24 cellular contexts compared by ENCODE assay signal in the genomic region with DNA sequence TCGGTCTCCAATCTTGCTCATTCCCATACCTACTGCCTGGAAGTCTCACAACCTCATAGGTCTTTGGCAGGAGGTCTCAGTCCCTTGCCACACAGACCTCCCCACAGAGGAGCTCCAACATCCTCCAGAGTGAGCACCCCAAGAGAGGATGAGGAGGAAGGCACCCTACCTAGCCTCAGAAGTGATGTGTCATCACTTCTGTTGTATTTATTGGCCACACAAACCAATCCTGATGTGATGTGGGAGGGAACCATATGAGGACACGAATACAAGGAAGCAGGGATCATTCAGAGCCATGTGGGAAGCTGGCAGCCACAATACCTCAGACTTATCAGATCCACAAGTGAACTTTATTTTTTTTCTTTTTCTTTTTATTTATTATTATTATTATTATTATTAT. TPM values are rescaled to one million over a fixed set of nuclear protein-coding genes. Genes with fewer than 3 reads are reported as not detected.
DNase-seq lines count a peak whose midpoint lies in the region; ATAC-seq, FAIRE-seq and TF ChIP-seq lines count a peak whose summit lies in the region.
"Had no signal": no experiment of that assay in that cellular context is flagged by ENCODE, and none has a peak within 500 bp of the region (broad histone marks: within the 10 kb centered on the region; RNA-seq: fewer than 3 reads in every experiment).

No MANE protein-coding gene starts in this region.

- no peak overlapping the region for H3K4ac ChIP-seq in H1 (replicated peaks; ENCODE audit: insufficient read length, low read depth, low read length)

- H3K9me3 ChIP-seq in A549 (no peaks in the 10 kb centered on the region), HCT116 (ENCODE audit: control insufficient read depth in 1 of 2, insufficient read depth in 1 of 2, low read depth in 1 of 2, low read length in 2 of 2) (no peaks in the 10 kb centered on the region), H1 (ENCODE audit: insufficient read depth in 2 of 2, low read depth in 1 of 2, low read length in 1 of 2) (no peaks in the 10 kb centered on the region), neural progenitor cell (ENCODE audit: low read depth) (no peaks in the 10 kb centered on the region)
- H3K9me3 ChIP-seq: BE2C; BLaER1 treated with 17β-estradiol and CSF1 and Interleukin-3, amounts not matched to agents 10 nM and 100 nM had no signal

- no peak overlapping the region for H2BK120ac ChIP-seq in H1 (replicated peaks; ENCODE audit: low read depth, low read length)

- no peak overlapping the region for H3K4me3 ChIP-seq in A549
- H3K4me3 ChIP-seq in HCT116 (replicated peaks in 1 of 2; ENCODE audit: low read depth in 1 of 2, low read length in 2 of 2), result no peak overlapping the region
- no peak overlapping the region for H3K4me3 ChIP-seq in H1 (ENCODE audit: extremely low read depth in 1 of 4, insufficient read depth in 2 of 4, low read depth in 3 of 4, low read length in 4 of 4)
- H3K4me3 ChIP-seq in neural progenitor cell, result no peak overlapping the region
- H3K4me3 ChIP-seq: BLaER1 treated with 17β-estradiol and CSF1 and Interleukin-3, amounts not matched to agents 10 nM and 100 nM; GM12878 had no signal

- no peaks in the 10 kb centered on the region for H3F3A ChIP-seq in neural progenitor cell (ENCODE audit: low read depth)

- H3K27ac Mint-ChIP-seq in neural progenitor cell, result peak overlapping the region; percentile 19
- H3K27ac Mint-ChIP-seq: CD14-positive monocyte; CD4-positive, alpha-beta T cell; H9; HFFc6 had no signal

- H3K18ac ChIP-seq in H1 (ENCODE audit: extremely low read depth, low read length), result no peak overlapping the region

- no peak overlapping the region for H3K23ac ChIP-seq in H1 (ENCODE audit: insufficient read length)

- H2AFZ ChIP-seq in HCT116 (ENCODE audit: low read depth, low read length, poor library complexity, severe bottlenecking) (no peak overlapping the region), H1 (ENCODE audit: low read length) (no peak overlapping the region), neural progenitor cell (replicated peaks) (no peak overlapping the region)

- no TSS peak for BruUV-seq in HCT116 (replicated peaks; lab: Mats Ljungman, UMichigan)

- POLR2A ChIA-PET in A549 (lab: Yijun Ruan, JAX) (no interaction called here), HCT116 (lab: Charles Lee) (interaction anchor here (1.2 to 1.4 kb wide), 2 partner anchors 17 to 38 kb away, joined by 3 to 9 read pairs; no protein-coding TSS in a partner anchor), H1 (lab: Charles Lee; ENCODE audit: partially characterized antibody) (interaction anchor here (0.6 to 1.0 kb wide), 2 partner anchors 156 to 163 kb away, joined by 3 to 4 read pairs; a partner anchor contains a TSS)

- CTCF ChIA-PET in A549 (lab: Yijun Ruan, JAX), result interaction anchor here (1.2 to 5.1 kb wide), 4 partner anchors 11 to 257 kb away, joined by 3 to 32 read pairs (median 10); a partner anchor contains a TSS
- CTCF ChIA-PET in HCT116 (lab: Charles Lee), result interaction anchor here (1.2 kb wide), 1 partner anchor 257 kb away, joined by 5 read pairs; no protein-coding TSS in a partner anchor
- CTCF ChIA-PET in H1 (lab: Charles Lee; ENCODE audit: partially characterized antibody), result interaction anchor here (1.0 to 1.3 kb wide), 3 partner anchors 10 to 257 kb away, joined by 3 to 4 read pairs (median 3); no protein-coding TSS in a partner anchor

- peaks cover 11% of the 10 kb centered on the region for H3K27me3 Mint-ChIP-seq in neural progenitor cell (ENCODE audit: insufficient read depth, low read depth)
- H3K27me3 Mint-ChIP-seq: CD4-positive, alpha-beta T cell had no signal

- no peak for TF ChIP-seq EP300 in A549 (IDR thresholded peaks at IDR 0.05)
- TF ChIP-seq EP300 in H1 (IDR thresholded peaks at IDR 0.05; ENCODE audit: borderline replicate concordance in 1 of 2, low read depth in 2 of 2, low read length in 2 of 2), result no peak

- H3K9ac ChIP-seq in HCT116 (ENCODE audit: low read length), result no peak overlapping the region
- H3K9ac ChIP-seq in H1 (replicated peaks in 1 of 4; ENCODE audit: extremely low read depth in 1 of 4, low read depth in 3 of 4, low read length in 3 of 4), result no peak overlapping the region
- no peak overlapping the region for H3K9ac ChIP-seq in neural progenitor cell
- H3K9ac ChIP-seq: BLaER1 treated with 17β-estradiol and CSF1 and Interleukin-3, amounts not matched to agents 10 nM and 100 nM had no signal

- peaks cover 12% of the 10 kb centered on the region for H3K4me1 Mint-ChIP-seq in neural progenitor cell
- H3K4me1 Mint-ChIP-seq: CD14-positive monocyte, H9 had no signal

- no peak overlapping the region for H2BK12ac ChIP-seq in H1 (ENCODE audit: low read depth, low read length)

- no peak overlapping the region for H4K5ac ChIP-seq in H1 (ENCODE audit: insufficient read length, low read depth, low read length)

- H3K79me2 ChIP-seq in HCT116 (ENCODE audit: insufficient read depth, low read length) (no peaks in the 10 kb centered on the region), H1 (ENCODE audit: control insufficient read depth in 1 of 2, insufficient read depth in 2 of 2, low read length in 2 of 2) (no peaks in the 10 kb centered on the region), neural progenitor cell (ENCODE audit: low read depth) (no peaks in the 10 kb centered on the region)

- no peak overlapping the region for H2AK5ac ChIP-seq in H1 (ENCODE audit: low read depth, low read length)

- H4K20me1 ChIP-seq in HCT116 (ENCODE audit: insufficient read depth) (no peaks in the 10 kb centered on the region), H1 (replicated peaks in 1 of 2; ENCODE audit: control insufficient read depth in 1 of 2, insufficient read depth in 2 of 2, low read length in 2 of 2) (no peaks in the 10 kb centered on the region), neural progenitor cell (ENCODE audit: low read depth) (no peaks in the 10 kb centered on the region)
- H4K20me1 ChIP-seq: BLaER1 treated with 17β-estradiol and CSF1 and Interleukin-3, amounts not matched to agents 10 nM and 100 nM had no signal

- 0 out of 3 replicates have a peak, but pooled peaks cover 8% of the 10 kb centered on the region for H3K4me1 ChIP-seq in A549
- peaks cover 0 to 8% of the 10 kb centered on the region in 2 experiments; a peak in 2 of 4 replicates for H3K4me1 ChIP-seq in HCT116 (ENCODE audit: control insufficient read depth in 1 of 2, insufficient read depth in 2 of 2, low read length in 2 of 2)
- H3K4me1 ChIP-seq in H1 (replicated peaks in 1 of 4; ENCODE audit: control insufficient read depth in 3 of 4, insufficient read depth in 4 of 4, low read length in 3 of 4), result no peaks in the 10 kb centered on the region
- H3K4me1 ChIP-seq in neural progenitor cell, result no peaks in the 10 kb centered on the region
- H3K4me1 ChIP-seq: BE2C had no signal

- no peak overlapping the region for H4K91ac ChIP-seq in H1 (replicated peaks; ENCODE audit: insufficient read length, low read length)

- no peaks in the 10 kb centered on the region for H3K23me2 ChIP-seq in H1 (ENCODE audit: low read depth, low read length)

- no peak overlapping the region for H4K8ac ChIP-seq in H1 (ENCODE audit: extremely low read depth, insufficient read depth, low read length)

- no peaks in the 10 kb centered on the region for H3K9me3 Mint-ChIP-seq in neural progenitor cell
- H3K9me3 Mint-ChIP-seq: CD14-positive monocyte; CD4-positive, alpha-beta T cell; CD8-positive, alpha-beta memory T cell; H9; HFFc6 had no signal

- TF ChIP-seq CTCF in A549 (IDR thresholded peaks at IDR 0.05), result no peak
- no peak for TF ChIP-seq CTCF in HCT116 (IDR thresholded peaks at IDR 0.05 in 2 of 3, conservative IDR thresholded peaks at IDR 0.05 in 1 of 3; ENCODE audit: borderline replicate concordance in 1 of 3, insufficient read depth in 1 of 3, low read depth in 2 of 3, low read length in 2 of 3)
- TF ChIP-seq CTCF in H1 (IDR thresholded peaks at IDR 0.05; ENCODE audit: control extremely low read depth in 1 of 3, insufficient read depth in 1 of 3, low read depth in 1 of 3, low read length in 3 of 3), result no peak
- no peak for TF ChIP-seq CTCF in neural progenitor cell (IDR thresholded peaks at IDR 0.05)

- DNase-seq in A549 (ENCODE audit: low read depth in 1 of 2, low spot score in 1 of 2) (no peak), HCT116 (ENCODE audit: low read depth, low spot score) (no peak), H1 (ENCODE audit: low read depth in 1 of 2, low spot score in 2 of 2) (no peak), neural progenitor cell (ENCODE audit: low spot score) (no peak), NCI-H1436 treated with DMSO at 0.1 percent for 48 hours (lab: John Stamatoyannopoulos, UW) (no peak)
- DNase-seq: 8988T; AML-193; BE2C; CD4-positive, alpha-beta T cell; CD8-positive, alpha-beta memory T cell; DMS 273 treated with DMSO at 0.1 percent for 48 hours; DMS79; EL; GDM1; H9; HFFc6 had no signal

- no peaks in the 10 kb centered on the region for H3K27me3 ChIP-seq in HCT116 (ENCODE audit: insufficient read depth, low read length)
- H3K27me3 ChIP-seq in H1 (replicated peaks in 1 of 4; ENCODE audit: control insufficient read depth in 3 of 4, extremely low read depth in 1 of 4, insufficient read depth in 3 of 4, low read length in 3 of 4), result no peaks in the 10 kb centered on the region; a peak in 2 of 7 replicates
- peaks cover 3% of the 10 kb centered on the region for H3K27me3 ChIP-seq in neural progenitor cell
- H3K27me3 ChIP-seq: BE2C; BLaER1 treated with 17β-estradiol and CSF1 and Interleukin-3, amounts not matched to agents 10 nM and 100 nM had no signal

- H2BK20ac ChIP-seq in H1 (ENCODE audit: low read length), result no peak overlapping the region

- no peaks in the 10 kb centered on the region for H3K79me1 ChIP-seq in H1 (ENCODE audit: low read depth, low read length)

- H3K36me3 Mint-ChIP-seq in neural progenitor cell, result no peaks in the 10 kb centered on the region
- H3K36me3 Mint-ChIP-seq: CD14-positive monocyte; CD8-positive, alpha-beta memory T cell had no signal

- TF ChIP-seq POLR2A in A549 (IDR thresholded peaks at IDR 0.05; ENCODE audit: low read length) (no peak), HCT116 (IDR thresholded peaks at IDR 0.05; ENCODE audit: borderline replicate concordance, extremely low read depth, insufficient read depth, insufficient read length) (no peak), H1 (IDR thresholded peaks at IDR 0.05; ENCODE audit: control extremely low read depth in 1 of 2, low read depth in 2 of 2, low read length in 2 of 2) (no peak)

- WGBS in A549 (ENCODE audit: missing lambda C conversion rate), result 21% methylated on average over 2 of the region's 2 CpGs
- WGBS in H1 (ENCODE audit: extremely low coverage in 1 of 2, insufficient coverage in 1 of 2, insufficient read length in 1 of 2, insufficient replicate concordance in 2 of 2, low coverage in 1 of 2, low lambda C conversion rate in 2 of 2, missing lambda C conversion rate in 1 of 2), 2 experiments, result 43% methylated on average over 2 of the region's 2 CpGs; no CpG with 5 or more reads in 1 of the 2 experiments

- H2BK5ac ChIP-seq in H1 (ENCODE audit: low read depth, low read length), result no peak overlapping the region

- no peaks in the 10 kb centered on the region for H3K9me2 ChIP-seq in HCT116 (ENCODE audit: insufficient read depth)

- no peak for ATAC-seq in A549
- ATAC-seq in HCT116, result 0 out of 2 replicates have a peak, but pooled peaks have one; percentile 17
- ATAC-seq in GM18519 (IDR thresholded peaks at IDR 0.05; ENCODE audit: low FRiP score, unreplicated experiment), result no peak
- ATAC-seq in GM21360 (IDR thresholded peaks at IDR 0.05; ENCODE audit: unreplicated experiment), result no peak
- ATAC-seq: GM12878 had no signal

- RAD21 ChIA-PET in HCT116 (lab: Charles Lee; ENCODE audit: low non-redundant PET in 1 of 2, low total read pairs in 2 of 2, uncharacterized antibody in 2 of 2, unreplicated experiment in 2 of 2), result no interaction called here

- H3K4me3 Mint-ChIP-seq in neural progenitor cell, result no peak overlapping the region
- H3K4me3 Mint-ChIP-seq: CD14-positive monocyte; CD4-positive, alpha-beta T cell; CD8-positive, alpha-beta memory T cell; H9; HFFc6 had no signal

- FAIRE-seq in A549 (lab: Jason Lieb, UNC) (no peak), H1 (lab: Jason Lieb, UNC) (no peak)
- FAIRE-seq: D721Med, GM12878 had no signal

- TF ChIP-seq RAD21 in A549 (conservative IDR thresholded peaks at IDR 0.05 in 1 of 2, IDR thresholded peaks at IDR 0.05 in 1 of 2) (no peak), HCT116 (IDR thresholded peaks at IDR 0.05; ENCODE audit: low read depth) (no peak), H1 (IDR thresholded peaks at IDR 0.05 in 1 of 2, conservative IDR thresholded peaks at IDR 0.05 in 1 of 2; ENCODE audit: low read depth in 2 of 2, low read length in 2 of 2) (no peak)

- intact Hi-C loops in HCT116 (cut with micrococcal nuclease), result no loop called here

- H3K27ac ChIP-seq in A549 (no peak overlapping the region), HCT116 (ENCODE audit: low read depth, low read length) (no peak overlapping the region), H1 (ENCODE audit: low read depth, low read length) (no peak overlapping the region), neural progenitor cell (no peak overlapping the region)
- H3K27ac ChIP-seq: BLaER1 treated with 17β-estradiol and CSF1 and Interleukin-3, amounts not matched to agents 10 nM and 100 nM had no signal

- H3K14ac ChIP-seq in H1 (ENCODE audit: insufficient read length), result no peak overlapping the region

- no peak overlapping the region for H3K56ac ChIP-seq in H1 (replicated peaks; ENCODE audit: insufficient read length, low read depth, low read length)

- H3K36me3 ChIP-seq in HCT116 (ENCODE audit: control insufficient read depth in 1 of 2, insufficient read depth in 2 of 2, low read length in 2 of 2), result no peaks in the 10 kb centered on the region
- H3K36me3 ChIP-seq in H1 (ENCODE audit: control insufficient read depth in 2 of 4, insufficient read depth in 4 of 4, low read length in 3 of 4), result no peaks in the 10 kb centered on the region
- H3K36me3 ChIP-seq in neural progenitor cell, result no peaks in the 10 kb centered on the region
- H3K36me3 ChIP-seq: BE2C; BLaER1 treated with 17β-estradiol and CSF1 and Interleukin-3, amounts not matched to agents 10 nM and 100 nM had no signal

- H3K4me2 ChIP-seq in A549 (no peak overlapping the region), HCT116 (ENCODE audit: low read length) (no peak overlapping the region), H1 (ENCODE audit: insufficient read depth in 1 of 2, low read depth in 2 of 2, low read length in 2 of 2) (no peak overlapping the region), neural progenitor cell (no peak overlapping the region)
- H3K4me2 ChIP-seq: BLaER1 treated with 17β-estradiol and CSF1 and Interleukin-3, amounts not matched to agents 10 nM and 100 nM had no signal

- H2BK15ac ChIP-seq in H1 (ENCODE audit: low read length), result 0 out of 2 replicates have a peak overlapping the region, but pooled peaks have one; percentile 36

RNA-seq across cellular contexts. Expression of a gene that starts 9.0 kb away (rescaled TPM):
- polyA plus RNA-seq in A549 (2011; rRNA removed), result 0.20 and 0.37 TPM in 2 replicates
- 0.48 and 0.49 TPM in 2 replicates for polyA plus RNA-seq in A549 (2012; cell fraction: cytosol; rRNA removed)
- polyA plus RNA-seq in A549 (2012; cell fraction: nucleus; rRNA removed), result 0.56 and 0.62 TPM in 2 replicates
- polyA plus RNA-seq in A549 (2017; fragmentation: RNase III; extraction: RNeasy Plus Mini Kit Qiagen cat#74134 plus additional on column Dnase treatment), result 0.41 to 0.92 TPM (median 0.50 TPM) in 3 replicates
- 0.37 and 0.39 TPM in 2 replicates for polyA minus RNA-seq in A549 (2011; rRNA and poly(A)+ RNA removed)
- 0.42 TPM for total RNA-seq in HCT116 (2021; ENCODE audit: unreplicated experiment)
- 0.26 and 0.55 TPM in 2 replicates for polyA plus RNA-seq in HCT116 (2012)
- not detected in 2 replicates for total RNA-seq in H1 (2021; fragmentation: NEBNext Ultra II Directional; extraction: Animal tissue kit (Norgen Biotek cat#: 25700))
- polyA plus RNA-seq in H1 (2011; rRNA removed), result 0.76 and 1.8 TPM in 2 replicates
- 0.34 TPM for polyA plus RNA-seq in H1 (2011; cell fraction: cytosol; rRNA removed)
- polyA plus RNA-seq in H1 (2011; cell fraction: nucleus; rRNA removed), result 0.43 TPM
- polyA plus RNA-seq in H1 (2012, experiment 1 of 2), result 0.36 to 0.88 TPM (median 0.56 TPM) in 4 replicates
- 0.21 TPM for polyA plus RNA-seq in H1 (2012, experiment 2 of 2)
- polyA plus RNA-seq in H1 (2013, experiment 1 of 2), result 0.65 TPM
- 0.37 TPM for polyA plus RNA-seq in H1 (2013, experiment 2 of 2)
- not detected in 2 replicates for polyA minus RNA-seq in H1 (2011; rRNA and poly(A)+ RNA removed)
- not detected for polyA minus RNA-seq in H1 (2011; cell fraction: cytosol; rRNA and poly(A)+ RNA removed)
- not detected for polyA minus RNA-seq in H1 (2011; cell fraction: nucleus; rRNA and poly(A)+ RNA removed)
- total RNA-seq in neural progenitor cell (ENCODE audit: low replicate concordance), result 0.43 TPM in 1 of 2 replicates, not detected in the other
- total RNA-seq: A673, H4 had no signal
- polyA plus RNA-seq: CD14-positive monocyte; CD8-positive, alpha-beta memory T cell had no signal

RNA-seq across cellular contexts. Expression of a gene that starts 21.4 kb away (rescaled TPM):
- polyA plus RNA-seq in A549 (2011; rRNA removed) (7.0 and 8.8 TPM in 2 replicates), A549 (2017; fragmentation: RNase III; extraction: RNeasy Plus Mini Kit Qiagen cat#74134 plus additional on column Dnase treatment) (51.8 to 53.2 TPM (median 52.0 TPM) in 3 replicates), H1 (2011; rRNA removed) (6.2 and 15.7 TPM in 2 replicates)
- polyA plus RNA-seq in A549 (2012; cell fraction: cytosol; rRNA removed), result 16.4 and 27.8 TPM in 2 replicates
- polyA plus RNA-seq in A549 (2012; cell fraction: nucleus; rRNA removed), result 41.9 and 56.6 TPM in 2 replicates
- 8.8 and 19.9 TPM in 2 replicates for polyA minus RNA-seq in A549 (2011; rRNA and poly(A)+ RNA removed)
- total RNA-seq in HCT116 (2021; ENCODE audit: unreplicated experiment) (120 TPM), neural progenitor cell (ENCODE audit: low replicate concordance) (3.0 and 7.2 TPM in 2 replicates)
- 83.0 and 85.7 TPM in 2 replicates for polyA plus RNA-seq in HCT116 (2012)
- total RNA-seq in H1 (2021; fragmentation: NEBNext Ultra II Directional; extraction: Animal tissue kit (Norgen Biotek cat#: 25700)), result 57.8 and 58.2 TPM in 2 replicates
- polyA plus RNA-seq in H1 (2011; cell fraction: cytosol; rRNA removed), result 4.4 TPM
- polyA plus RNA-seq in H1 (2011; cell fraction: nucleus; rRNA removed), result 29.6 TPM
- 40.7 to 56.9 TPM (median 45.3 TPM) in 4 replicates for polyA plus RNA-seq in H1 (2012, experiment 1 of 2)
- polyA plus RNA-seq in H1 (2012, experiment 2 of 2), result 18.6 TPM
- 62.5 TPM for polyA plus RNA-seq in H1 (2013, experiment 1 of 2)
- polyA plus RNA-seq in H1 (2013, experiment 2 of 2), result 58.3 TPM
- 4.8 and 6.3 TPM in 2 replicates for polyA minus RNA-seq in H1 (2011; rRNA and poly(A)+ RNA removed)
- 31.1 TPM for polyA minus RNA-seq in H1 (2011; cell fraction: cytosol; rRNA and poly(A)+ RNA removed)
- 20.6 TPM for polyA minus RNA-seq in H1 (2011; cell fraction: nucleus; rRNA and poly(A)+ RNA removed)

RNA-seq across cellular contexts. Expression of a gene that starts 24.5 kb away (rescaled TPM):
- polyA plus RNA-seq in A549 (2011; rRNA removed), result not detected in 2 replicates
- not detected in 2 replicates for polyA plus RNA-seq in A549 (2012; cell fraction: cytosol; rRNA removed)
- polyA plus RNA-seq in A549 (2012; cell fraction: nucleus; rRNA removed), result not detected in 2 replicates
- polyA plus RNA-seq in A549 (2017; fragmentation: RNase III; extraction: RNeasy Plus Mini Kit Qiagen cat#74134 plus additional on column Dnase treatment), result not detected in 3 replicates
- polyA minus RNA-seq in A549 (2011; rRNA and poly(A)+ RNA removed), result not detected in 2 replicates
- total RNA-seq in HCT116 (2021; ENCODE audit: unreplicated experiment), result not detected
- not detected in 2 replicates for polyA plus RNA-seq in HCT116 (2012)
- not detected in 2 replicates for total RNA-seq in H1 (2021; fragmentation: NEBNext Ultra II Directional; extraction: Animal tissue kit (Norgen Biotek cat#: 25700))
- not detected in 2 replicates for polyA plus RNA-seq in H1 (2011; rRNA removed)
- not detected for polyA plus RNA-seq in H1 (2011; cell fraction: cytosol; rRNA removed)
- polyA plus RNA-seq in H1 (2011; cell fraction: nucleus; rRNA removed), result not detected
- not detected in 4 replicates for polyA plus RNA-seq in H1 (2012, experiment 1 of 2)
- not detected for polyA plus RNA-seq in H1 (2012, experiment 2 of 2)
- not detected for polyA plus RNA-seq in H1 (2013, experiment 1 of 2)
- polyA plus RNA-seq in H1 (2013, experiment 2 of 2), result not detected
- polyA minus RNA-seq in H1 (2011; rRNA and poly(A)+ RNA removed), result not detected in 2 replicates
- polyA minus RNA-seq in H1 (2011; cell fraction: cytosol; rRNA and poly(A)+ RNA removed), result not detected
- not detected for polyA minus RNA-seq in H1 (2011; cell fraction: nucleus; rRNA and poly(A)+ RNA removed)
- not detected in 2 replicates for total RNA-seq in neural progenitor cell (ENCODE audit: low replicate concordance)
- total RNA-seq: A673; CD4-positive, alpha-beta T cell; CD8-positive, alpha-beta memory T cell; GM12878; H4; H9; HFFc6 had no signal
- polyA plus RNA-seq: CD14-positive monocyte; CD8-positive, alpha-beta memory T cell; GM12878 had no signal

RNA-seq across cellular contexts. Expression of a gene that starts 50.8 kb away (rescaled TPM):
- polyA plus RNA-seq in A549 (2011; rRNA removed), result 14.8 and 20.2 TPM in 2 replicates
- polyA plus RNA-seq in A549 (2012; cell fraction: cytosol; rRNA removed), result 11.6 and 12.5 TPM in 2 replicates
- polyA plus RNA-seq in A549 (2012; cell fraction: nucleus; rRNA removed), result 51.4 and 75.0 TPM in 2 replicates
- 11.1 to 14.8 TPM (median 12.4 TPM) in 3 replicates for polyA plus RNA-seq in A549 (2017; fragmentation: RNase III; extraction: RNeasy Plus Mini Kit Qiagen cat#74134 plus additional on column Dnase treatment)
- polyA minus RNA-seq in A549 (2011; rRNA and poly(A)+ RNA removed), result 6.6 and 7.7 TPM in 2 replicates
- total RNA-seq in HCT116 (2021; ENCODE audit: unreplicated experiment), result 28.9 TPM
- 7.5 and 9.0 TPM in 2 replicates for polyA plus RNA-seq in HCT116 (2012)
- total RNA-seq in H1 (2021; fragmentation: NEBNext Ultra II Directional; extraction: Animal tissue kit (Norgen Biotek cat#: 25700)), result 33.1 and 36.4 TPM in 2 replicates
- polyA plus RNA-seq in H1 (2011; rRNA removed), result 20.1 and 22.7 TPM in 2 replicates
- 27.0 TPM for polyA plus RNA-seq in H1 (2011; cell fraction: cytosol; rRNA removed)
- 33.9 TPM for polyA plus RNA-seq in H1 (2011; cell fraction: nucleus; rRNA removed)
- polyA plus RNA-seq in H1 (2012, experiment 1 of 2), result 31.1 to 37.2 TPM (median 35.4 TPM) in 4 replicates
- polyA plus RNA-seq in H1 (2012, experiment 2 of 2), result 15.7 TPM
- 41.8 TPM for polyA plus RNA-seq in H1 (2013, experiment 1 of 2)
- polyA plus RNA-seq in H1 (2013, experiment 2 of 2), result 33.2 TPM
- 29.4 and 32.4 TPM in 2 replicates for polyA minus RNA-seq in H1 (2011; rRNA and poly(A)+ RNA removed)
- 18.3 TPM for polyA minus RNA-seq in H1 (2011; cell fraction: cytosol; rRNA and poly(A)+ RNA removed)
- polyA minus RNA-seq in H1 (2011; cell fraction: nucleus; rRNA and poly(A)+ RNA removed), result 50.4 TPM
- 42.9 and 46.4 TPM in 2 replicates for total RNA-seq in neural progenitor cell (ENCODE audit: low replicate concordance)
